ENCODE assay signal across 12 cellular contexts in the genomic region with DNA sequence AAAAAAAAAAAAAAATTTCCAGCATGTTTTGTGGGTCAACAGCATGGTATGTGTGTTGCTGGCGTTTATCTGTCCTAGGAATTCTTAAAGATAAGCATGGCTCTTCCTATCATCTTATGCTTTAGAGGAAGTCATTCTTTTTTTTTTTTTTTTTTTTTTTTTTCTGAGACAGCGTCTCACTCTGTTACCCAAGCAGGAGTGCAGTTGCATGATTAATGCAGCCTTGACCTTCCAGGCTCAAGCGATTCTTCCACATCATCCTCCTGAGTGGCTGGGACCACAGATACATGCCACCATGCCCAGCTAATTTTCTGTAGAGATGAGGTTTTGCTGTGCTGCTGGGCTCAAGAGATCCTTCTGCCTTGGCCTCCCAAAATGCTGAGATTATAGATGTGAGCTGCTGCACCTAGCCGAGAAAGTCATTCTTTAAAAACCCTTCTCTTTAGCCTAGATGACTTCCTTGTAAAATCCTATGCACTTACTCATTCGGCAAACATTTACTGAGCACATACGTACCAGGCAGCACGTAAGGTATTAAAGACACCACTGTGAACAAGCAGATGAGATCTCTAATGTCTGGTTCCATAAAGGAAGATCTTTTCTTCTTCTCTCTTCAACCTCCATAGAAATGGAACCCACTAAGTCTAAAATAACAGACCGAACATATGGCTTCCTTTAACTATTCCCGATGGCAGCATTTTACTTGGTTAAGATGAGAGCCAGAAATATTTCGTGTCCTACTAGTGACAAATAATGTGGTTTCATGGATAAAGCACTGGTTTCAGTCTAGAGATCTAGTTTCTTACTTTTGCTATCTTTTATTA.
DNase-seq lines count a peak whose midpoint lies in the region; ATAC-seq and TF ChIP-seq lines count a peak whose summit lies in the region.
"Had no signal": no experiment of that assay in that cellular context is flagged by ENCODE, and none has a peak within 500 bp of the region (broad histone marks: within the 10 kb centered on the region; RNA-seq: fewer than 3 reads in every experiment).

No MANE protein-coding gene starts in this region.

- peak overlapping the region; percentile 90 for H3K27ac Mint-ChIP-seq in progenitor cell of endocrine pancreas

- H4K20me1 ChIP-seq in GM23248 (ENCODE audit: insufficient read depth), result no peaks in the 10 kb centered on the region

- peaks cover 30% of the 10 kb centered on the region for H3F3A ChIP-seq in GM23248 (ENCODE audit: insufficient read depth)

- H3K4me2 ChIP-seq in GM23248 (ENCODE audit: unreplicated experiment), result peak overlapping the region; percentile 64

- H3K9me3 Mint-ChIP-seq in progenitor cell of endocrine pancreas (ENCODE audit: low read depth), result no peaks in the 10 kb centered on the region

- TF ChIP-seq CTCF in RWPE1 (conservative IDR thresholded peaks at IDR 0.05; ENCODE audit: low read depth) (no peak), fibroblast of mammary gland (conservative IDR thresholded peaks at IDR 0.05; ENCODE audit: control insufficient read depth, insufficient read depth, low read depth, low read length) (no peak), progenitor cell of endocrine pancreas (IDR thresholded peaks at IDR 0.05; ENCODE audit: unreplicated experiment) (no peak)

- POLR2A ChIA-PET in RWPE1 (lab: Yijun Ruan, JAX; ENCODE audit: low non-redundant PET), result no interaction called here

- no peak overlapping the region; the same call in 1 of the 2 replicates for H3K4me3 ChIP-seq in GM23248
- H3K4me3 ChIP-seq in fibroblast of mammary gland (ENCODE audit: control insufficient read depth, low read depth, low read length), result no peak overlapping the region
- H3K4me3 ChIP-seq: ovary had no signal

- H3K36me3 Mint-ChIP-seq in progenitor cell of endocrine pancreas (ENCODE audit: insufficient read depth), result peaks cover 3% of the 10 kb centered on the region

- H3K27me3 ChIP-seq in GM23248 (replicated peaks; ENCODE audit: insufficient read depth), result no peaks in the 10 kb centered on the region
- H3K27me3 ChIP-seq: ovary had no signal

- H3K36me3 ChIP-seq in GM23248 (ENCODE audit: low read depth), result no peaks in the 10 kb centered on the region
- H3K36me3 ChIP-seq: ovary had no signal

- H3K79me2 ChIP-seq in GM23248 (ENCODE audit: insufficient read depth), result no peaks in the 10 kb centered on the region

- H3K4me3 Mint-ChIP-seq in progenitor cell of endocrine pancreas (ENCODE audit: low read depth), result no peak overlapping the region

- 43 to 46% methylated on average over 10 of the region's 10 CpGs for WGBS in GM23248 (ENCODE audit: low coverage in 1 of 2, low lambda C conversion rate in 2 of 2, missing lambda C conversion rate in 2 of 2), 2 experiments

- H3K4me1 ChIP-seq in GM23248 (ENCODE audit: insufficient read depth), result peaks cover 40% of the 10 kb centered on the region

- no peaks in the 10 kb centered on the region for H3K27me3 Mint-ChIP-seq in progenitor cell of endocrine pancreas

- H3K9me3 ChIP-seq in GM23248 (ENCODE audit: low read depth), result no peaks in the 10 kb centered on the region
- H3K9me3 ChIP-seq: ovary had no signal

- H3K9me2 ChIP-seq in GM23248 (ENCODE audit: insufficient read depth), result no peaks in the 10 kb centered on the region

- H3K27ac ChIP-seq in GM23248, result peak overlapping the region; percentile 79
- peak overlapping the region; percentile 58; the same call in 1 of the 2 replicates for H3K27ac ChIP-seq in RWPE1
- H3K27ac ChIP-seq: ovary had no signal

- H2AFZ ChIP-seq in GM23248, result peak overlapping the region; percentile 37; the same call in 1 of the 2 replicates

- in situ Hi-C loops in GM23248 (cut with MboI), result no loop called here

- peak overlapping the region; percentile 34 for H3K9ac ChIP-seq in GM23248

- CTCF ChIA-PET in RWPE1 (lab: Yijun Ruan, JAX), result interaction anchor here (0.7 kb wide), 1 partner anchor 42 kb away, joined by 4 read pairs; no protein-coding TSS in a partner anchor

- peaks cover 20% of the 10 kb centered on the region for H3K4me1 Mint-ChIP-seq in progenitor cell of endocrine pancreas (ENCODE audit: low read depth)

- DNase-seq in GM23248 (peak; percentile 72), RWPE1 (ENCODE audit: low spot score) (peak; percentile 65), fibroblast of mammary gland (ENCODE audit: low read depth) (peak; percentile 39), progenitor cell of endocrine pancreas (ENCODE audit: low spot score, unreplicated experiment) (no peak), NCI-H510A (lab: John Stamatoyannopoulos, UW) (no peak), cerebellar cortex (ENCODE audit: low spot score) (no peak)
- DNase-seq: activated CD4-positive, alpha-beta T cell treated with anti-CD3 and anti-CD28 coated beads for 48 hours; NCI-H1105 treated with DMSO at 0.1 percent for 48 hours; ovary; stimulated activated naive CD4-positive, alpha-beta T cell treated with Interleukin-2 at 50 U/mL for 16 hours had no signal

- ATAC-seq in HG03280 (IDR thresholded peaks at IDR 0.05; ENCODE audit: unreplicated experiment) (no peak), GM18909 (IDR thresholded peaks at IDR 0.05; ENCODE audit: poor library complexity, unreplicated experiment) (no peak)

Comparison
In these comparisons a context has a peak if more than half of its experiments do, and no peak if none do; other contexts are left out.
1. DNase-seq: peak in GM23248 (single experiment), RWPE1 (single experiment) and fibroblast of mammary gland (single experiment); none in progenitor cell of endocrine pancreas (single experiment), NCI-H510A (single experiment) and cerebellar cortex (single experiment).